Comparison of ENCODE assay signal across 17 cellular contexts in genomic region chr20:36109251-36109947, GRCh38.
"Had no signal": no experiment of that assay in that cellular context is flagged by ENCODE, and none has a peak within 500 bp of the region (broad histone marks: within the 10 kb centered on the region; RNA-seq: fewer than 3 reads in every experiment).

No MANE protein-coding gene starts in this region.

- DNase-seq: effector memory CD8-positive, alpha-beta T cell; gastrocnemius medialis; heart right ventricle; hypothalamus; mammary epithelial cell; natural killer cell; sigmoid colon; stimulated activated CD4-positive, alpha-beta T cell treated with anti-CD3 and anti-CD28 coated beads, Interleukin-2, amount 100 ng/mL, for 48 hours; stimulated activated naive CD4-positive, alpha-beta T cell treated with Interleukin-2 at 50 U/mL for 16 hours; trophoblast cell had no signal

- H3K27ac Mint-ChIP-seq: natural killer cell had no signal

- H3K4me1 Mint-ChIP-seq: natural killer cell had no signal

- H3K27me3 ChIP-seq: gastrocnemius medialis, heart right ventricle, sigmoid colon had no signal

- ATAC-seq: effector memory CD8-positive, alpha-beta T cell; gastrocnemius medialis; heart right ventricle; left lobe of liver; natural killer cell had no signal

- H3K27ac ChIP-seq: epithelial cell of prostate, esophagus muscularis mucosa, gastrocnemius medialis, heart right ventricle, sigmoid colon had no signal

- H3K4me1 ChIP-seq: gastrocnemius medialis, sigmoid colon had no signal

- H3K9me3 ChIP-seq: esophagus muscularis mucosa, gastrocnemius medialis, heart right ventricle, sigmoid colon had no signal

- H3K4me3 Mint-ChIP-seq: effector memory CD8-positive, alpha-beta T cell; natural killer cell; neural crest cell had no signal

- H3K4me2 ChIP-seq: smooth muscle cell had no signal

- H3K36me3 Mint-ChIP-seq: natural killer cell had no signal

- FAIRE-seq: islet of Langerhans, urothelium cell line had no signal

- H3K4me3 ChIP-seq: esophagus muscularis mucosa, gastrocnemius medialis, heart right ventricle, sigmoid colon, smooth muscle cell had no signal

- H3K36me3 ChIP-seq: esophagus muscularis mucosa, gastrocnemius medialis, heart right ventricle, sigmoid colon had no signal

- H3K9me3 Mint-ChIP-seq: effector memory CD8-positive, alpha-beta T cell; natural killer cell; neural crest cell had no signal
